Comparison of ENCODE assay signal across 1 cellular context in the genomic region with DNA sequence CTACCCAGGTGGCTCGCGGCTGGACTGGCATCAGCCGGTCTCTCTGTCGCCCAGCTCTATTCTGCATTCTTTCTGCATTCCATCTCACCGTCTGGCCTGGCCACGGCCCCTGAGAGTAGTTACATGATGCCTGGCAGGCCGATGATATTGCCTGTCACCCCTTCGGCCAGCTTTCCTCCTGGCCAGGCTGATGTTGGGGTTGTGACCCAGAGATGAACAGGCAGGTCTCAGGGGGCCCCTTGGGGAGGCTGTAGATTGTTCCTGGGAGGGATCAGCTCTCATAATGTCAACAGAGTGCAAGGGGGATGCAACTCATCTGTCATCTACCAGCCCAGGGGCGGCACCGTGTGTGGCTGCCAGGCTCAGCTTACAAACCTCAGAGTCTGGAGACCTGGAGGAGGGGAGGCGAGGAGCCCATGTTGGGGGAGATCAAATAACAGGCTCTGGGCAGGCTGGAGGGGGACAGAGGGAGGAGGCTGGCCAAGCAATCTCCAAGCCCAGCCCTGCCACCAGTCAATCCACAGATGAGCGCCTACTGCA.
TF ChIP-seq lines count a peak whose summit lies in the region.

No MANE protein-coding gene starts in this region.

TF ChIP-seq in HepG2, 621 proteins besides CTCF, POLR2A, EP300 and RAD21:
- TF ChIP-seq HNRNPL (IDR thresholded peaks at IDR 0.05; ENCODE audit: low read depth, low read length) = no peak
- no peak for TF ChIP-seq DNMT3B (CRISPR knock-in tag; conservative IDR thresholded peaks at IDR 0.05)
- TF ChIP-seq, protein P1, sequence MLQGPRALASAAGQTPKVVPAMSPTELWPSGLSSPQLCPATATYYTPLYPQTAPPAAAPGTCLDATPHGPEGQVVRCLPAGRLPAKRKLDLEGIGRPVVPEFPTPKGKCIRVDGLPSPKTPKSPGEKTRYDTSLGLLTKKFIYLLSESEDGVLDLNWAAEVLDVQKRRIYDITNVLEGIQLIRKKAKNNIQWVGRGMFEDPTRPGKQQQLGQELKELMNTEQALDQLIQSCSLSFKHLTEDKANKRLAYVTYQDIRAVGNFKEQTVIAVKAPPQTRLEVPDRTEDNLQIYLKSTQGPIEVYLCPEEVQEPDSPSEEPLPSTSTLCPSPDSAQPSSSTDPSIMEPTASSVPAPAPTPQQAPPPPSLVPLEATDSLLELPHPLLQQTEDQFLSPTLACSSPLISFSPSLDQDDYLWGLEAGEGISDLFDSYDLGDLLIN (CRISPR knock-in tag; IDR thresholded peaks at IDR 0.05; ENCODE audit: borderline replicate concordance) = no peak
- TF ChIP-seq, protein P2, sequence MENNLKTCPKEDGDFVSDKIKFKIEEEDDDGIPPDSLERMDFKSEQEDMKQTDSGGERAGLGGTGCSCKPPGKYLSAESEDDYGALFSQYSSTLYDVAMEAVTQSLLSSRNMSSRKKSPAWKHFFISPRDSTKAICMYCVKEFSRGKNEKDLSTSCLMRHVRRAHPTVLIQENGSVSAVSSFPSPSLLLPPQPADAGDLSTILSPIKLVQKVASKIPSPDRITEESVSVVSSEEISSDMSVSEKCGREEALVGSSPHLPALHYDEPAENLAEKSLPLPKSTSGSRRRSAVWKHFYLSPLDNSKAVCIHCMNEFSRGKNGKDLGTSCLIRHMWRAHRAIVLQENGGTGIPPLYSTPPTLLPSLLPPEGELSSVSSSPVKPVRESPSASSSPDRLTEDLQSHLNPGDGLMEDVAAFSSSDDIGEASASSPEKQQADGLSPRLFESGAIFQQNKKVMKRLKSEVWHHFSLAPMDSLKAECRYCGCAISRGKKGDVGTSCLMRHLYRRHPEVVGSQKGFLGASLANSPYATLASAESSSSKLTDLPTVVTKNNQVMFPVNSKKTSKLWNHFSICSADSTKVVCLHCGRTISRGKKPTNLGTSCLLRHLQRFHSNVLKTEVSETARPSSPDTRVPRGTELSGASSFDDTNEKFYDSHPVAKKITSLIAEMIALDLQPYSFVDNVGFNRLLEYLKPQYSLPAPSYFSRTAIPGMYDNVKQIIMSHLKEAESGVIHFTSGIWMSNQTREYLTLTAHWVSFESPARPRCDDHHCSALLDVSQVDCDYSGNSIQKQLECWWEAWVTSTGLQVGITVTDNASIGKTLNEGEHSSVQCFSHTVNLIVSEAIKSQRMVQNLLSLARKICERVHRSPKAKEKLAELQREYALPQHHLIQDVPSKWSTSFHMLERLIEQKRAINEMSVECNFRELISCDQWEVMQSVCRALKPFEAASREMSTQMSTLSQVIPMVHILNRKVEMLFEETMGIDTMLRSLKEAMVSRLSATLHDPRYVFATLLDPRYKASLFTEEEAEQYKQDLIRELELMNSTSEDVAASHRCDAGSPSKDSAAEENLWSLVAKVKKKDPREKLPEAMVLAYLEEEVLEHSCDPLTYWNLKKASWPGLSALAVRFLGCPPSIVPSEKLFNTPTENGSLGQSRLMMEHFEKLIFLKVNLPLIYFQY (CRISPR knock-in tag; IDR thresholded peaks at IDR 0.05; ENCODE audit: borderline replicate concordance) = no peak
- TF ChIP-seq KDM3A (CRISPR knock-in tag; IDR thresholded peaks at IDR 0.05; ENCODE audit: low read depth) = no peak
- TF ChIP-seq, protein P3, sequence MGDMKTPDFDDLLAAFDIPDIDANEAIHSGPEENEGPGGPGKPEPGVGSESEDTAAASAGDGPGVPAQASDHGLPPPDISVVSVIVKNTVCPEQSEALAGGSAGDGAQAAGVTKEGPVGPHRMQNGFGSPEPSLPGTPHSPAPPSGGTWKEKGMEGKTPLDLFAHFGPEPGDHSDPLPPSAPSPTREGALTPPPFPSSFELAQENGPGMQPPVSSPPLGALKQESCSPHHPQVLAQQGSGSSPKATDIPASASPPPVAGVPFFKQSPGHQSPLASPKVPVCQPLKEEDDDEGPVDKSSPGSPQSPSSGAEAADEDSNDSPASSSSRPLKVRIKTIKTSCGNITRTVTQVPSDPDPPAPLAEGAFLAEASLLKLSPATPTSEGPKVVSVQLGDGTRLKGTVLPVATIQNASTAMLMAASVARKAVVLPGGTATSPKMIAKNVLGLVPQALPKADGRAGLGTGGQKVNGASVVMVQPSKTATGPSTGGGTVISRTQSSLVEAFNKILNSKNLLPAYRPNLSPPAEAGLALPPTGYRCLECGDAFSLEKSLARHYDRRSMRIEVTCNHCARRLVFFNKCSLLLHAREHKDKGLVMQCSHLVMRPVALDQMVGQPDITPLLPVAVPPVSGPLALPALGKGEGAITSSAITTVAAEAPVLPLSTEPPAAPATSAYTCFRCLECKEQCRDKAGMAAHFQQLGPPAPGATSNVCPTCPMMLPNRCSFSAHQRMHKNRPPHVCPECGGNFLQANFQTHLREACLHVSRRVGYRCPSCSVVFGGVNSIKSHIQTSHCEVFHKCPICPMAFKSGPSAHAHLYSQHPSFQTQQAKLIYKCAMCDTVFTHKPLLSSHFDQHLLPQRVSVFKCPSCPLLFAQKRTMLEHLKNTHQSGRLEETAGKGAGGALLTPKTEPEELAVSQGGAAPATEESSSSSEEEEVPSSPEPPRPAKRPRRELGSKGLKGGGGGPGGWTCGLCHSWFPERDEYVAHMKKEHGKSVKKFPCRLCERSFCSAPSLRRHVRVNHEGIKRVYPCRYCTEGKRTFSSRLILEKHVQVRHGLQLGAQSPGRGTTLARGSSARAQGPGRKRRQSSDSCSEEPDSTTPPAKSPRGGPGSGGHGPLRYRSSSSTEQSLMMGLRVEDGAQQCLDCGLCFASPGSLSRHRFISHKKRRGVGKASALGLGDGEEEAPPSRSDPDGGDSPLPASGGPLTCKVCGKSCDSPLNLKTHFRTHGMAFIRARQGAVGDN (CRISPR knock-in tag; IDR thresholded peaks at IDR 0.05) = peak; percentile 9; the same call in 1 of the 2 replicates
- TF ChIP-seq FOXK2 (IDR thresholded peaks at IDR 0.05) = no peak
